Comparison of ENCODE assay signal across 22 cellular contexts in genomic region chr2:173574304-173574703, GRCh38.
DNase-seq lines count a peak whose midpoint lies in the region; ATAC-seq and TF ChIP-seq lines count a peak whose summit lies in the region.
"Had no signal": no experiment of that assay in that cellular context is flagged by ENCODE, and none has a peak within 500 bp of the region (broad histone marks: within the 10 kb centered on the region; RNA-seq: fewer than 3 reads in every experiment).

No MANE protein-coding gene starts in this region.

- no peak overlapping the region for H2BK5ac ChIP-seq in IMR-90 (ENCODE audit: low read depth, low read length, poor library complexity, severe bottlenecking)

- H3K79me1 ChIP-seq in IMR-90 (ENCODE audit: low read depth in 1 of 2, low read length in 2 of 2) = no peaks in the 10 kb centered on the region

- H3K56ac ChIP-seq in IMR-90 (ENCODE audit: extremely low read depth, insufficient read depth, low read length) = no peak overlapping the region

- H2AK9ac ChIP-seq in IMR-90 (replicated peaks; ENCODE audit: low read depth, low read length, poor library complexity) = peak overlapping the region; percentile 17

- H3K14ac ChIP-seq in IMR-90 (replicated peaks; ENCODE audit: low read depth, low read length) = no peak overlapping the region

- H4K91ac ChIP-seq in IMR-90 (ENCODE audit: insufficient read depth, low read depth, low read length) = peak overlapping the region; percentile 41; the same call in 1 of the 2 replicates

- POLR2A ChIA-PET in IMR-90 (lab: Charles Lee; ENCODE audit: unreplicated experiment) = no interaction called here

- no peak overlapping the region for H3K4me2 ChIP-seq in IMR-90 (ENCODE audit: low read depth, low read length)

- H3K9me1 ChIP-seq in IMR-90 (ENCODE audit: insufficient read depth, low read length) = no peaks in the 10 kb centered on the region; the same call in 1 of the 2 replicates

- no peak for TF ChIP-seq POLR2A in IMR-90 (IDR thresholded peaks at IDR 0.05; ENCODE audit: low read depth, low read length)

- dilution Hi-C loops in IMR-90 (cut with HindIII; ENCODE audit: low sequenced_read_pairs, unreplicated experiment) = no loop called here

- no peak for TF ChIP-seq RAD21 in IMR-90 (IDR thresholded peaks at IDR 0.05; ENCODE audit: low read length)

- peak overlapping the region; percentile 15; the same call in 1 of the 2 replicates for H2BK120ac ChIP-seq in IMR-90 (ENCODE audit: low read depth, low read length)

- no peak overlapping the region for H2BK15ac ChIP-seq in IMR-90 (ENCODE audit: low read depth, low read length)

- 0 out of 2 replicates have a peak overlapping the region, but pooled peaks have one; percentile 11 for H3K18ac ChIP-seq in IMR-90 (ENCODE audit: low read depth, low read length)

- CTCF ChIA-PET in IMR-90 (lab: Yijun Ruan, JAX) = interaction anchor here (1.0 kb wide), 1 partner anchor 16 kb away, joined by 3 read pairs; no protein-coding TSS in a partner anchor

- no peak overlapping the region; the same call in 1 of the 2 replicates for H2BK20ac ChIP-seq in IMR-90 (ENCODE audit: low read depth, low read length)

- BruUV-seq in IMR-90 (replicated peaks; lab: Mats Ljungman, UMichigan) = no TSS peak

- peak overlapping the region; percentile 51 for H3K4ac ChIP-seq in IMR-90 (ENCODE audit: low read depth, low read length)

- no peaks in the 10 kb centered on the region for H3K27me3 ChIP-seq in IMR-90 (ENCODE audit: control insufficient read depth, insufficient read depth, low read length)
- H3K27me3 ChIP-seq: Peyer's patch, SJSA1 had no signal

- DNase-seq in IMR-90 (no peak), lung microvascular endothelial cell (ENCODE audit: low read depth in 2 of 2) (peak; percentile 52 to 62), D341Med (ENCODE audit: low spot score) (no peak), sciatic nerve (ENCODE audit: low spot score) (no peak)
- no peak for DNase-seq in activated CD8-positive, alpha-beta memory T cell treated with anti-CD3 and anti-CD28 coated beads for 24 hours
- DNase-seq: DND-41, GOT3, Karpas-422, MM.1S, NCI-H1048, NCI-H1417 treated with DMSO at 0.1 percent for 48 hours, NCI-H187 treated with DMSO at 0.1 percent for 48 hours, NCI-H2227 treated with DMSO at 0.1 percent for 48 hours, NCI-H510A, NCI-H748 treated with DMSO at 0.1 percent for 48 hours, Peyer's patch had no signal

- peak overlapping the region; percentile 62 for H2AFZ ChIP-seq in IMR-90 (replicated peaks; ENCODE audit: low read length, poor library complexity)

- ATAC-seq in GM18907 (IDR thresholded peaks at IDR 0.05; ENCODE audit: unreplicated experiment) = peak; percentile 8
- no peak for ATAC-seq in IMR-90 (ENCODE audit: low read depth)
- ATAC-seq in GM19324 (IDR thresholded peaks at IDR 0.05; ENCODE audit: low FRiP score, unreplicated experiment) = no peak
- ATAC-seq in sciatic nerve = no peak
- ATAC-seq: A549, GM12878 had no signal

- no CpG with 5 or more reads among the region's 3 CpGs for WGBS in IMR-90 (ENCODE audit: extremely low coverage in 2 of 2, insufficient read length in 1 of 2), 2 experiments

- no peak overlapping the region for H4K5ac ChIP-seq in IMR-90 (ENCODE audit: low read depth, low read length)

- H3K4me1 ChIP-seq in IMR-90 (ENCODE audit: control insufficient read depth, insufficient read depth, low read length) = no peaks in the 10 kb centered on the region

- no peak overlapping the region for H3K4me3 ChIP-seq in IMR-90 (ENCODE audit: insufficient read depth, low read depth, low read length)
- H3K4me3 ChIP-seq: A549, GM12878, Peyer's patch, SJSA1 had no signal

- intact Hi-C loops in IMR-90 (cut with micrococcal nuclease) = loop anchor here (5.0 to 10.0 kb wide), 4 partner anchors 93 to 480 kb away; no protein-coding TSS in a partner anchor
- intact Hi-C loops in sciatic nerve (cut with DNase I) = no loop called here

- no peak overlapping the region for H4K8ac ChIP-seq in IMR-90 (ENCODE audit: low read depth in 2 of 2, low read length in 2 of 2)

- in situ Hi-C loops in IMR-90 (cut with MboI; ENCODE audit: low sequenced_read_pairs) = no loop called here

- H3K9ac ChIP-seq in IMR-90 (ENCODE audit: low read depth, low read length) = no peak overlapping the region

- no peak overlapping the region for H3K23ac ChIP-seq in IMR-90 (ENCODE audit: low read depth, low read length)

- no peak for TF ChIP-seq CTCF in IMR-90 (conservative IDR thresholded peaks at IDR 0.05; ENCODE audit: low read depth, low read length)
- no peak for TF ChIP-seq CTCF in VCaP (conservative IDR thresholded peaks at IDR 0.05)

- no peaks in the 10 kb centered on the region for H3K36me3 ChIP-seq in IMR-90 (ENCODE audit: control insufficient read depth, insufficient read depth, low read length)
- H3K36me3 ChIP-seq: Peyer's patch, SJSA1 had no signal

- H3K9me3 ChIP-seq in IMR-90 (ENCODE audit: control insufficient read depth, insufficient read depth, low read length) = no peaks in the 10 kb centered on the region
- H3K9me3 ChIP-seq: A549, Peyer's patch, SJSA1 had no signal

- no peaks in the 10 kb centered on the region for H4K20me1 ChIP-seq in IMR-90 (ENCODE audit: insufficient read depth, low read length)

- no peak overlapping the region for H2AK5ac ChIP-seq in IMR-90 (ENCODE audit: low read depth, low read length)

- H3K27ac ChIP-seq in IMR-90 (ENCODE audit: insufficient read depth, low read length) = no peak overlapping the region
- H3K27ac ChIP-seq in VCaP = peak overlapping the region; percentile 97; the same call in 1 of the 2 replicates
- H3K27ac ChIP-seq: Peyer's patch, SJSA1 had no signal

TF ChIP-seq in IMR-90, 13 proteins besides CTCF, POLR2A, EP300 and RAD21:
- TF ChIP-seq BHLHE40 (IDR thresholded peaks at IDR 0.05; ENCODE audit: low read depth, low read length) = no peak
- TF ChIP-seq FOS (IDR thresholded peaks at IDR 0.05; ENCODE audit: low read depth, low read length) = no peak
- TF ChIP-seq CEBPB (IDR thresholded peaks at IDR 0.05; ENCODE audit: low read depth, low read length) = no peak
- TF ChIP-seq SMC3 (IDR thresholded peaks at IDR 0.05; ENCODE audit: low read depth, low read length) = no peak
- TF ChIP-seq USF2 (IDR thresholded peaks at IDR 0.05; ENCODE audit: low read depth, low read length) = no peak
- TF ChIP-seq RFX5 (IDR thresholded peaks at IDR 0.05; ENCODE audit: low read depth, low read length) = no peak
- TF ChIP-seq MAFK (IDR thresholded peaks at IDR 0.05; ENCODE audit: low read depth, low read length) = no peak
- no peak for TF ChIP-seq NFE2L2 (IDR thresholded peaks at IDR 0.05; ENCODE audit: low read depth, low read length)
- TF ChIP-seq, protein P1, sequence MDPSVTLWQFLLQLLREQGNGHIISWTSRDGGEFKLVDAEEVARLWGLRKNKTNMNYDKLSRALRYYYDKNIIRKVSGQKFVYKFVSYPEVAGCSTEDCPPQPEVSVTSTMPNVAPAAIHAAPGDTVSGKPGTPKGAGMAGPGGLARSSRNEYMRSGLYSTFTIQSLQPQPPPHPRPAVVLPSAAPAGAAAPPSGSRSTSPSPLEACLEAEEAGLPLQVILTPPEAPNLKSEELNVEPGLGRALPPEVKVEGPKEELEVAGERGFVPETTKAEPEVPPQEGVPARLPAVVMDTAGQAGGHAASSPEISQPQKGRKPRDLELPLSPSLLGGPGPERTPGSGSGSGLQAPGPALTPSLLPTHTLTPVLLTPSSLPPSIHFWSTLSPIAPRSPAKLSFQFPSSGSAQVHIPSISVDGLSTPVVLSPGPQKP (IDR thresholded peaks at IDR 0.05; ENCODE audit: borderline replicate concordance, low read depth, low read length) = no peak
- no peak for TF ChIP-seq MXI1 (IDR thresholded peaks at IDR 0.05; ENCODE audit: borderline replicate concordance, low read depth, low read length)
- no peak for TF ChIP-seq RCOR1 (IDR thresholded peaks at IDR 0.05; ENCODE audit: insufficient replicate concordance, low read length)
- TF ChIP-seq CHD1 (IDR thresholded peaks at IDR 0.05; ENCODE audit: low read depth, low read length) = no peak

Comparison
In these comparisons a context has a peak if more than half of its experiments do, and no peak if none do; other contexts are left out.
1. DNase-seq: peak in lung microvascular endothelial cell (2 of 2); none in IMR-90 (single experiment), D341Med (single experiment), activated CD8-positive, alpha-beta memory T cell treated with anti-CD3 and anti-CD28 coated beads for 24 hours (single experiment) and sciatic nerve (single experiment).